Comparison of ENCODE assay signal across 1 cellular context in genomic region chr10:14386202-14386593, GRCh38.
TF ChIP-seq lines count a peak whose summit lies in the region.

No MANE protein-coding gene starts in this region.

TF ChIP-seq in H1, 55 proteins besides CTCF, POLR2A, EP300 and RAD21 (continued from another document):
- TF ChIP-seq RFX5 (IDR thresholded peaks at IDR 0.05; ENCODE audit: borderline replicate concordance, low read depth, low read length) = no peak
- TF ChIP-seq RXRA (IDR thresholded peaks at IDR 0.05; ENCODE audit: insufficient read depth, low read depth, low read length) = no peak
- TF ChIP-seq RBBP5 (IDR thresholded peaks at IDR 0.05; ENCODE audit: borderline replicate concordance, low read depth, low read length) = no peak
- TF ChIP-seq YY1 (IDR thresholded peaks at IDR 0.05; ENCODE audit: low read depth, low read length) = no peak
- no peak for TF ChIP-seq SAP30 (IDR thresholded peaks at IDR 0.05; ENCODE audit: insufficient read depth, insufficient replicate concordance, low read length)
- no peak for TF ChIP-seq POU5F1 (IDR thresholded peaks at IDR 0.05; ENCODE audit: low read depth, low read length)
- no peak for TF ChIP-seq EZH2 (IDR thresholded peaks at IDR 0.05; ENCODE audit: low read depth, low read length, severe bottlenecking)
- no peak for TF ChIP-seq SUZ12 (IDR thresholded peaks at IDR 0.05; ENCODE audit: low read length)
- no peak for TF ChIP-seq USF2 (IDR thresholded peaks at IDR 0.05; ENCODE audit: low read length)
